Comparison of ENCODE assay signal across 18 cellular contexts in the genomic region with DNA sequence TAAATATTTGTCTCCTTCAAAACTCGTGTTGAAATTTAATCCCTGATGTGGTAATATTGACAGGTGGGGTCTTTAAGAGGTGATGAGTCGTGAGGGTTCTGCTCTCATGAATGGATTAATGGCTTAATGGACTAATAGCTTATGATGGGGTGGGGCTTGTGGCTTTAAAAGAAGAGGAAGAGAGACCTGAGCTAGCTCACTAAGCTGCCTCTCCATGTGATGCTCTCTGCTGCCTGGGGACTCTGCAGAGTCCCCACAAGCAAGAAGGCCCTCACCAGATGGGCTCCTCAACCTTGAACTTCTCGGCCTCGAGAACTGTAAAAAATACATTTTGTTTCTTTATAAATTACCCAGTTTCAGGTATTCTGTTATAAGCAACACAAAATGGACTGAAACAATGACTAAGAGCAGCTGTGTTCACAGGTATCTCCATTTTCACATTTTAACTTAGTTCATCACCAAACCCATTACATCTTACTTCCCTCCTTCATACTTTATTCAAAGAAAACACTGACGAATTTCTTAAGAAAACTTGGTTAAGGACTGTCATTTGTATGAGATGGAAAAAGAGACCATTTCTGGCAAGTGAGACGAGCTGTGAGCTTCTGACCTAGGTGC. TPM values are rescaled to one million over a fixed set of nuclear protein-coding genes. Genes with fewer than 3 reads are reported as not detected.
DNase-seq lines count a peak whose midpoint lies in the region; ATAC-seq and TF ChIP-seq lines count a peak whose summit lies in the region.
"Had no signal": no experiment of that assay in that cellular context is flagged by ENCODE, and none has a peak within 500 bp of the region (broad histone marks: within the 10 kb centered on the region; RNA-seq: fewer than 3 reads in every experiment).

No MANE protein-coding gene starts in this region.

- intact Hi-C loops in CD14-positive monocyte (cut with micrococcal nuclease) = loop anchor here in 1 of 2 donors (10.0 kb wide), 1 partner anchor 904 kb away; a partner anchor contains a TSS
- intact Hi-C loops in left ventricle myocardium superior (cut with micrococcal nuclease) = no loop called here

- in situ Hi-C loops in brain microvascular endothelial cell (cut with HindIII; ENCODE audit: low pct_ligation_motif_present, low sequenced_read_pairs) = no loop called here

- ATAC-seq in HG03196 (IDR thresholded peaks at IDR 0.05; ENCODE audit: unreplicated experiment) (peak; percentile 44), left ventricle myocardium superior (no peak)
- ATAC-seq in activated naive CD8-positive, alpha-beta T cell treated with anti-CD3 and anti-CD28 coated beads, Interleukin-2, amount 50 U/mL, for 24 hours = peak; percentile 41
- ATAC-seq: heart left ventricle, Right ventricle myocardium inferior had no signal

- no peaks in the 10 kb centered on the region for H3K79me2 ChIP-seq in ACC112 (ENCODE audit: control insufficient read depth, insufficient read depth, low read length, unreplicated experiment)

- no peak overlapping the region for H2AFZ ChIP-seq in ACC112 (ENCODE audit: low read length, unreplicated experiment)

- peaks cover 0 to 2% (median 1%) of the 10 kb centered on the region in 3 donors for H3K27me3 Mint-ChIP-seq in CD14-positive monocyte (ENCODE audit: low read depth in 3 of 3)
- no peaks in the 10 kb centered on the region for H3K27me3 Mint-ChIP-seq in activated naive CD8-positive, alpha-beta T cell treated with anti-CD3 and anti-CD28 coated beads, Interleukin-2, amount 50 U/mL, for 24 hours

- DNase-seq in CD14-positive monocyte (ENCODE audit: low spot score) (no peak), left ventricle myocardium superior (no peak), SW480 (ENCODE audit: low spot score) (no peak), brain microvascular endothelial cell (no peak)
- DNase-seq in activated naive CD8-positive, alpha-beta T cell treated with anti-CD3 and anti-CD28 coated beads, Interleukin-2, amount 50 U/mL, for 24 hours = no peak
- DNase-seq: activated effector memory CD4-positive, alpha-beta T cell treated with anti-CD3 and anti-CD28 coated beads, Interleukin-2, amount 50 U/mL, for 16 hours; COR-L47; heart left ventricle; left ventricle myocardium inferior; NCI-H1092 treated with DMSO at 0.1 percent for 48 hours; NCI-H446 treated with DMSO at 0.1 percent for 48 hours; WERI-Rb-1 had no signal

- peaks cover 44% of the 10 kb centered on the region for H3K4me1 ChIP-seq in ACC112 (ENCODE audit: control insufficient read depth, insufficient read depth, low read length, unreplicated experiment)
- H3K4me1 ChIP-seq: left ventricle myocardium inferior had no signal

- H3K27ac Mint-ChIP-seq in CD14-positive monocyte = peak overlapping the region; percentile 76 to 98 (median 93)
- H3K27ac Mint-ChIP-seq in activated naive CD8-positive, alpha-beta T cell treated with anti-CD3 and anti-CD28 coated beads, Interleukin-2, amount 50 U/mL, for 24 hours = peak overlapping the region; percentile 60

- TF ChIP-seq CTCF in CD14-positive monocyte (IDR thresholded peaks at IDR 0.05) = no peak
- no peak for TF ChIP-seq CTCF in brain microvascular endothelial cell (IDR thresholded peaks at IDR 0.05; ENCODE audit: low read depth, low read length, missing control alignments)

- peaks cover 0 to 3% of the 10 kb centered on the region in 2 donors for H3K36me3 Mint-ChIP-seq in CD14-positive monocyte
- no peaks in the 10 kb centered on the region for H3K36me3 Mint-ChIP-seq in activated naive CD8-positive, alpha-beta T cell treated with anti-CD3 and anti-CD28 coated beads, Interleukin-2, amount 50 U/mL, for 24 hours (ENCODE audit: low read depth)

- H3K27ac ChIP-seq in ACC112 (ENCODE audit: low read depth, low read length) (peak overlapping the region; percentile 66), brain microvascular endothelial cell (no peak overlapping the region)
- H3K27ac ChIP-seq: left ventricle myocardium inferior, thoracic aorta, WERI-Rb-1 had no signal

- H3K4me1 Mint-ChIP-seq in CD14-positive monocyte = peaks cover 58% of the 10 kb centered on the region
- peaks cover 53% of the 10 kb centered on the region for H3K4me1 Mint-ChIP-seq in activated naive CD8-positive, alpha-beta T cell treated with anti-CD3 and anti-CD28 coated beads, Interleukin-2, amount 50 U/mL, for 24 hours
- H3K4me1 Mint-ChIP-seq: neural crest cell had no signal

- H3K36me3 ChIP-seq in ACC112 (ENCODE audit: insufficient read depth, low read length) (no peaks in the 10 kb centered on the region), brain microvascular endothelial cell (replicated peaks) (no peaks in the 10 kb centered on the region)
- H3K36me3 ChIP-seq: heart left ventricle, left ventricle myocardium inferior, thoracic aorta, WERI-Rb-1 had no signal

- no peaks in the 10 kb centered on the region for H3K27me3 ChIP-seq in ACC112 (ENCODE audit: insufficient read depth, low read length)
- H3K27me3 ChIP-seq in brain microvascular endothelial cell (replicated peaks) = no peaks in the 10 kb centered on the region

- H3K9me3 Mint-ChIP-seq in CD14-positive monocyte = peaks cover 0 to 3% (median 0%) of the 10 kb centered on the region in 7 donors
- no peaks in the 10 kb centered on the region for H3K9me3 Mint-ChIP-seq in activated naive CD8-positive, alpha-beta T cell treated with anti-CD3 and anti-CD28 coated beads, Interleukin-2, amount 50 U/mL, for 24 hours

- H3K4me3 ChIP-seq in ACC112 (ENCODE audit: low read depth, low read length) (0 out of 2 replicates have a peak overlapping the region, but pooled peaks have one; percentile 10), brain microvascular endothelial cell (ENCODE audit: low read depth, low read length) (no peak overlapping the region)
- H3K4me3 ChIP-seq: heart left ventricle, left ventricle myocardium inferior, skin epidermis, thoracic aorta had no signal

- H3K4me3 Mint-ChIP-seq in CD14-positive monocyte = no peak overlapping the region
- no peak overlapping the region for H3K4me3 Mint-ChIP-seq in activated naive CD8-positive, alpha-beta T cell treated with anti-CD3 and anti-CD28 coated beads, Interleukin-2, amount 50 U/mL, for 24 hours
- H3K4me3 Mint-ChIP-seq: neural crest cell had no signal

RNA-seq across cellular contexts. Expression of a gene that starts 12.1 kb away (rescaled TPM):
- 1 to 10 TPM; 9.0 to 9.8 TPM for polyA plus RNA-seq in CD14-positive monocyte
- total RNA-seq in left ventricle myocardium superior = 0.57 TPM
